Comparison of ENCODE assay signal across 11 cellular contexts in genomic region chr3:170634663-170635096, GRCh38. TPM values are rescaled to one million over a fixed set of nuclear protein-coding genes. Genes with fewer than 3 reads are reported as not detected.
A peak's percentile ranks its signal among the peaks of the same experiment; 100 is the strongest.
DNase-seq lines count a peak whose midpoint lies in the region; ATAC-seq and TF ChIP-seq lines count a peak whose summit lies in the region.
"Had no signal": no experiment of that assay in that cellular context is flagged by ENCODE, and none has a peak within 500 bp of the region (broad histone marks: within the 10 kb centered on the region; RNA-seq: fewer than 3 reads in every experiment).

No MANE protein-coding gene starts in this region.

- no peak overlapping the region for H3K4me3 Mint-ChIP-seq in T-helper 2 cell treated with Interferon-gamma antibody and Interleukin-4, amounts not matched to agents 5 μg/mL and 100 μg/mL, for 36 hours
- H3K4me3 Mint-ChIP-seq in glutamatergic neuron (ENCODE audit: unreplicated experiment), result no peak overlapping the region
- H3K4me3 Mint-ChIP-seq: CD8-positive, alpha-beta T cell had no signal

- no peak overlapping the region for H3K4me3 ChIP-seq in H7 (ENCODE audit: insufficient read depth, low read depth, low read length)
- H3K4me3 ChIP-seq: Peyer's patch, psoas muscle had no signal

- no peaks in the 10 kb centered on the region for H3K36me3 ChIP-seq in H7 (replicated peaks; ENCODE audit: control insufficient read depth, insufficient read depth, low read length)
- H3K36me3 ChIP-seq: Peyer's patch had no signal

- ATAC-seq in GM18498 (IDR thresholded peaks at IDR 0.05; ENCODE audit: unreplicated experiment) (peak; percentile 72), GM19452 (IDR thresholded peaks at IDR 0.05; ENCODE audit: unreplicated experiment) (peak; percentile 75), HG02943 (IDR thresholded peaks at IDR 0.05; ENCODE audit: low read depth, unreplicated experiment) (peak; percentile 69)
- ATAC-seq: CD8-positive, alpha-beta T cell; psoas muscle had no signal

- H3K27me3 ChIP-seq in H7 (ENCODE audit: control insufficient read depth, insufficient read depth, low read length), result no peaks in the 10 kb centered on the region
- H3K27me3 ChIP-seq: Peyer's patch had no signal

- no peaks in the 10 kb centered on the region for H3K9me3 Mint-ChIP-seq in T-helper 2 cell treated with Interferon-gamma antibody and Interleukin-4, amounts not matched to agents 5 μg/mL and 100 μg/mL, for 36 hours
- no peaks in the 10 kb centered on the region for H3K9me3 Mint-ChIP-seq in glutamatergic neuron (ENCODE audit: unreplicated experiment)
- H3K9me3 Mint-ChIP-seq: CD8-positive, alpha-beta T cell had no signal

- H3K27me3 Mint-ChIP-seq in T-helper 2 cell treated with Interferon-gamma antibody and Interleukin-4, amounts not matched to agents 5 μg/mL and 100 μg/mL, for 36 hours (ENCODE audit: low read depth), result peaks cover 9% of the 10 kb centered on the region
- peaks cover under 1% of the 10 kb centered on the region for H3K27me3 Mint-ChIP-seq in glutamatergic neuron (ENCODE audit: unreplicated experiment)

- H3K36me3 Mint-ChIP-seq in T-helper 2 cell treated with Interferon-gamma antibody and Interleukin-4, amounts not matched to agents 5 μg/mL and 100 μg/mL, for 36 hours (ENCODE audit: low read depth), result no peaks in the 10 kb centered on the region
- no peaks in the 10 kb centered on the region for H3K36me3 Mint-ChIP-seq in glutamatergic neuron (ENCODE audit: unreplicated experiment)
- H3K36me3 Mint-ChIP-seq: CD8-positive, alpha-beta T cell had no signal

- TF ChIP-seq CTCF in glutamatergic neuron (IDR thresholded peaks at IDR 0.05; ENCODE audit: partially characterized antibody, unreplicated experiment), result no peak

- peak; percentile 12 for DNase-seq in T-helper 2 cell treated with Interferon-gamma antibody and Interleukin-4, amounts not matched to agents 5 μg/mL and 100 μg/mL, for 36 hours (ENCODE audit: low spot score)
- DNase-seq in NCI-H2196 treated with DMSO at 0.1 percent for 48 hours (lab: John Stamatoyannopoulos, UW; ENCODE audit: unreplicated experiment) (no peak), H7 (no peak), T-helper 9 cell (no peak), glutamatergic neuron (no peak)
- DNase-seq: CD8-positive, alpha-beta T cell; Peyer's patch; psoas muscle had no signal

- H3K27ac Mint-ChIP-seq in T-helper 2 cell treated with Interferon-gamma antibody and Interleukin-4, amounts not matched to agents 5 μg/mL and 100 μg/mL, for 36 hours, result no peak overlapping the region
- H3K27ac Mint-ChIP-seq in glutamatergic neuron (ENCODE audit: unreplicated experiment), result no peak overlapping the region
- H3K27ac Mint-ChIP-seq: CD8-positive, alpha-beta T cell had no signal

- H3K4me1 Mint-ChIP-seq in T-helper 2 cell treated with Interferon-gamma antibody and Interleukin-4, amounts not matched to agents 5 μg/mL and 100 μg/mL, for 36 hours (ENCODE audit: low read depth), result peaks cover 5% of the 10 kb centered on the region
- H3K4me1 Mint-ChIP-seq in glutamatergic neuron (ENCODE audit: low read depth, unreplicated experiment), result peaks cover 21% of the 10 kb centered on the region

RNA-seq across cellular contexts. Expression of gene SLC7A14, which starts 48.8 kb away (rescaled TPM):
- total RNA-seq in H7 (2014; rRNA removed; shearing (Covaris generic)), result 2.0 and 2.6 TPM in 2 replicates
- 6.2 TPM for total RNA-seq in glutamatergic neuron (ENCODE audit: unreplicated experiment)
- total RNA-seq: CD8-positive, alpha-beta T cell had no signal
